9 cellular contexts compared by ENCODE assay signal in the genomic region with DNA sequence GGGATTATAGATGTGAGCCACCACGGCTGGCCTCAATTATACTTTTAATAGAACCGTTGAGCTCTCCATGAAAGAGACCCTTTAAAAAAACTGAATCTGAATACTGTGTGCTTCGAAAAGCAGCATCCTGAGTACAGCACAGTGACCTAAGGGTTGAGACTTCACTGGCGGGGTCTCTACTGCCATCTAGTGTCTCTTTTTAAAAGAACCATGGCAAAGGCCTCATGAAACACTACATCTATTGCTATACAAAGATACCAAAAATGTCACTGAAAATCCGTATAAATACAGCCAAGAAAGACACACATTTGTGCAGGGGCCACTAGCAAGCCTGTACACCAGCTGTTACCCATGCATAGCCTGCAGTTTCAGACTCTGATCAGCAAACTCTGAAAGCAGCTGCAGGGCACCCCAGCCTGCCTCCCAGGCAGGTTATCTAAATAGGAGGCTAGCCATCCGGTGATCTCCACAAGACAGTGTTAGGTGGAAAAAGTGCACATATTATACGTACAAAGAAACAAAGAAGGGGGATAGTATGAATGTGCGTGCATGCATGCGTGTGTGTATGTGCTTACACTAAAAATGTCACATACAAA. TPM values are rescaled to one million over a fixed set of nuclear protein-coding genes. Genes with fewer than 3 reads are reported as not detected.
DNase-seq lines count a peak whose midpoint lies in the region; ATAC-seq and TF ChIP-seq lines count a peak whose summit lies in the region.
"Had no signal": no experiment of that assay in that cellular context is flagged by ENCODE, and none has a peak within 500 bp of the region (broad histone marks: within the 10 kb centered on the region; RNA-seq: fewer than 3 reads in every experiment).

No MANE protein-coding gene starts in this region.

- peaks cover 16% of the 10 kb centered on the region for H3K79me2 ChIP-seq in fibroblast of lung (ENCODE audit: control insufficient read depth, insufficient read depth, low read length)

- no peaks in the 10 kb centered on the region for H3K27me3 ChIP-seq in fibroblast of lung (ENCODE audit: control insufficient read depth, insufficient read depth, low read length)

- POLR2A ChIA-PET in activated CD8-positive, alpha-beta T cell treated with anti-CD3 and anti-CD28 coated beads for 36 hours (lab: Charles Lee): interaction anchor here (0.6 to 1.4 kb wide), 6 partner anchors 13 to 347 kb away, joined by 3 to 4 read pairs (median 4); partner anchors contain the start of gene FAAP100

- H3K9ac ChIP-seq in fibroblast of lung (ENCODE audit: insufficient read depth, low read length): no peak overlapping the region

- no peak overlapping the region for H3K27ac ChIP-seq in fibroblast of lung (ENCODE audit: insufficient read depth, low read length)

- peak; percentile 48 for DNase-seq in Caki2 (ENCODE audit: low read depth)
- DNase-seq in HFFc6: peak; percentile 74
- DNase-seq in NCI-H748 (lab: John Stamatoyannopoulos, UW; ENCODE audit: unreplicated experiment): peak; percentile 64
- DNase-seq in activated CD8-positive, alpha-beta T cell treated with anti-CD3 and anti-CD28 coated beads for 36 hours: peak; percentile 55
- DNase-seq in fibroblast of lung (ENCODE audit: low read depth in 2 of 2): peak; percentile 60 to 82

- in situ Hi-C loops in Caki2 (cut with HindIII; ENCODE audit: low pct_unique_long_range_greater_than_20kb, low sequenced_read_pairs): no loop called here

- CTCF ChIA-PET in activated CD8-positive, alpha-beta T cell treated with anti-CD3 and anti-CD28 coated beads for 36 hours (lab: Charles Lee): interaction anchor here (0.7 to 3.0 kb wide), 38 partner anchors 10 to 436 kb away, joined by 3 to 21 read pairs (median 4); partner anchors contain the start of genes ARL16, HGS, MRPL12 and NPLOC4

- no peaks in the 10 kb centered on the region for H4K20me1 ChIP-seq in fibroblast of lung (ENCODE audit: control insufficient read depth, extremely low read depth, insufficient read depth, low read length)

- no peak overlapping the region for H2AFZ ChIP-seq in fibroblast of lung (ENCODE audit: low read length)

- H3K36me3 Mint-ChIP-seq in HFFc6 (ENCODE audit: low read depth) (peaks cover 33% of the 10 kb centered on the region), nephron (ENCODE audit: low read depth) (peaks cover 52% of the 10 kb centered on the region)
- peaks cover 46% of the 10 kb centered on the region for H3K36me3 Mint-ChIP-seq in activated CD8-positive, alpha-beta T cell treated with anti-CD3 and anti-CD28 coated beads for 36 hours (ENCODE audit: low read depth)

- intact Hi-C loops in activated CD8-positive, alpha-beta T cell treated with anti-CD3 and anti-CD28 coated beads for 36 hours (cut with micrococcal nuclease): no loop called here

- peaks cover 17% of the 10 kb centered on the region for H3K4me1 ChIP-seq in fibroblast of lung (ENCODE audit: control insufficient read depth, extremely low read depth, insufficient read depth, low read length)

- H3K9me3 Mint-ChIP-seq in HFFc6 (no peaks in the 10 kb centered on the region), nephron (no peaks in the 10 kb centered on the region)
- H3K9me3 Mint-ChIP-seq in activated CD8-positive, alpha-beta T cell treated with anti-CD3 and anti-CD28 coated beads for 36 hours: no peaks in the 10 kb centered on the region
- H3K9me3 Mint-ChIP-seq: T-helper 1 cell treated with Interleukin-12 subunit alpha and Interleukin-12 subunit beta and Interleukin-4 antibody, amounts not matched to agents 30 μg/mL and 1 μg/mL, for 36 hours had no signal

- peaks cover 18% of the 10 kb centered on the region for H3K36me3 ChIP-seq in fibroblast of lung (ENCODE audit: control insufficient read depth, insufficient read depth, low read length)

- peaks cover 38% of the 10 kb centered on the region for H3K4me1 Mint-ChIP-seq in HFFc6 (ENCODE audit: low read depth)
- peaks cover 7% of the 10 kb centered on the region for H3K4me1 Mint-ChIP-seq in activated CD8-positive, alpha-beta T cell treated with anti-CD3 and anti-CD28 coated beads for 36 hours (ENCODE audit: low read depth)
- H3K4me1 Mint-ChIP-seq in nephron: no peaks in the 10 kb centered on the region

- peak overlapping the region; percentile 54 for H3K27ac Mint-ChIP-seq in HFFc6
- peak overlapping the region; percentile 76 for H3K27ac Mint-ChIP-seq in activated CD8-positive, alpha-beta T cell treated with anti-CD3 and anti-CD28 coated beads for 36 hours
- peak overlapping the region in 1 of 3 experiments; percentile 17 for H3K27ac Mint-ChIP-seq in nephron
- H3K27ac Mint-ChIP-seq: T-helper 1 cell treated with Interleukin-12 subunit alpha and Interleukin-12 subunit beta and Interleukin-4 antibody, amounts not matched to agents 30 μg/mL and 1 μg/mL, for 36 hours had no signal

- H3K4me3 Mint-ChIP-seq in HFFc6 (no peak overlapping the region), nephron (no peak overlapping the region)
- no peak overlapping the region for H3K4me3 Mint-ChIP-seq in activated CD8-positive, alpha-beta T cell treated with anti-CD3 and anti-CD28 coated beads for 36 hours
- H3K4me3 Mint-ChIP-seq: T-helper 1 cell treated with Interleukin-12 subunit alpha and Interleukin-12 subunit beta and Interleukin-4 antibody, amounts not matched to agents 30 μg/mL and 1 μg/mL, for 36 hours had no signal

- H3K27me3 Mint-ChIP-seq in HFFc6 (ENCODE audit: insufficient read depth) (peaks cover 5% of the 10 kb centered on the region), nephron (ENCODE audit: low read depth) (no peaks in the 10 kb centered on the region)
- H3K27me3 Mint-ChIP-seq in activated CD8-positive, alpha-beta T cell treated with anti-CD3 and anti-CD28 coated beads for 36 hours: no peaks in the 10 kb centered on the region

- peak; percentile 91 for TF ChIP-seq CTCF in HFFc6 (IDR thresholded peaks at IDR 0.05)
- TF ChIP-seq CTCF in activated CD8-positive, alpha-beta T cell treated with anti-CD3 and anti-CD28 coated beads for 36 hours (IDR thresholded peaks at IDR 0.05): peak; percentile 89
- peak; percentile 76 to 81 for TF ChIP-seq CTCF in fibroblast of lung (conservative IDR thresholded peaks at IDR 0.05 in 1 of 2, IDR thresholded peaks at IDR 0.05 in 1 of 2; ENCODE audit: low read depth in 1 of 2, low read length in 2 of 2)
- peak; percentile 84 to 86 (median 85) for TF ChIP-seq CTCF in nephron (IDR thresholded peaks at IDR 0.05; ENCODE audit: unreplicated experiment in 3 of 3)

- no peaks in the 10 kb centered on the region for H3K9me3 ChIP-seq in fibroblast of lung (ENCODE audit: control insufficient read depth, insufficient read depth, low read depth, low read length)

- no peak overlapping the region for H3K4me3 ChIP-seq in fibroblast of lung (replicated peaks in 1 of 4; ENCODE audit: control extremely low read depth in 1 of 4, insufficient read depth in 1 of 4, low read depth in 3 of 4, low read length in 4 of 4)

- ATAC-seq in activated CD8-positive, alpha-beta T cell treated with anti-CD3 and anti-CD28 coated beads for 36 hours: peak; percentile 97
- no peak for ATAC-seq in HG02938 (IDR thresholded peaks at IDR 0.05; ENCODE audit: unreplicated experiment)
- no peak for ATAC-seq in GM18517 (IDR thresholded peaks at IDR 0.05; ENCODE audit: unreplicated experiment)

- H3K4me2 ChIP-seq in fibroblast of lung (ENCODE audit: extremely low read depth, insufficient read depth, low read length): no peak overlapping the region

RNA-seq across cellular contexts. Expression of gene NPLOC4, which starts 35.3 kb away (rescaled TPM):
- total RNA-seq in Caki2 (2014; rRNA removed; shearing (Covaris generic); ENCODE audit: low replicate concordance): 79.9 and 88.1 TPM in 2 replicates
- total RNA-seq in HFFc6 (2021; fragmentation: NEBNext Ultra II Directional; extraction: Animal tissue kit (Norgen Biotek cat#: 25700)): 100 to 1,000 TPM; 121 to 140 (median 133) TPM
- total RNA-seq in activated CD8-positive, alpha-beta T cell treated with anti-CD3 and anti-CD28 coated beads for 36 hours: 10 to 100 TPM; 75.9 to 87.7 TPM
- total RNA-seq in fibroblast of lung: 49.8 and 51.0 TPM in 2 replicates
- polyA plus RNA-seq in fibroblast of lung: 62.5 and 82.8 TPM in 2 replicates
- polyA plus RNA-seq in fibroblast of lung (2012): 50.4 and 64.3 TPM in 2 replicates
- 243 and 414 TPM in 2 replicates for polyA minus RNA-seq in fibroblast of lung (ENCODE audit: low replicate concordance)

RNA-seq across cellular contexts. Expression of gene TSPAN10, which starts 35.4 kb away (rescaled TPM):
- 9.6 and 18.9 TPM in 2 replicates for total RNA-seq in Caki2 (2014; rRNA removed; shearing (Covaris generic); ENCODE audit: low replicate concordance)
- 10 to 100 TPM; 14.3 to 19.6 (median 17.2) TPM for total RNA-seq in HFFc6 (2021; fragmentation: NEBNext Ultra II Directional; extraction: Animal tissue kit (Norgen Biotek cat#: 25700))
- under 1 TPM; 0.18 to 0.22 TPM for total RNA-seq in activated CD8-positive, alpha-beta T cell treated with anti-CD3 and anti-CD28 coated beads for 36 hours
- total RNA-seq in fibroblast of lung: 1.0 and 3.0 TPM in 2 replicates
- 0.94 and 1.3 TPM in 2 replicates for polyA plus RNA-seq in fibroblast of lung
- 1.7 and 2.1 TPM in 2 replicates for polyA plus RNA-seq in fibroblast of lung (2012)
- polyA minus RNA-seq in fibroblast of lung (ENCODE audit: low replicate concordance): 0.56 and 0.63 TPM in 2 replicates

RNA-seq across cellular contexts. Expression of gene FAAP100, which starts 49.5 kb away (rescaled TPM):
- total RNA-seq in Caki2 (2014; rRNA removed; shearing (Covaris generic); ENCODE audit: low replicate concordance): 40.5 and 41.5 TPM in 2 replicates
- total RNA-seq in HFFc6 (2021; fragmentation: NEBNext Ultra II Directional; extraction: Animal tissue kit (Norgen Biotek cat#: 25700)): 10 to 100 TPM; 21.9 to 27.7 (median 23.9) TPM
- 10 to 100 TPM; 40.5 to 42.7 TPM for total RNA-seq in activated CD8-positive, alpha-beta T cell treated with anti-CD3 and anti-CD28 coated beads for 36 hours
- total RNA-seq in fibroblast of lung: 10.4 and 12.6 TPM in 2 replicates
- polyA plus RNA-seq in fibroblast of lung: 6.7 and 8.1 TPM in 2 replicates
- 13.7 and 19.1 TPM in 2 replicates for polyA plus RNA-seq in fibroblast of lung (2012)
- polyA minus RNA-seq in fibroblast of lung (ENCODE audit: low replicate concordance): 17.6 and 22.4 TPM in 2 replicates

RNA-seq across cellular contexts. Expression of gene PDE6G, which starts 54.7 kb away (rescaled TPM):
- 1.4 TPM in 1 of 2 replicates, not detected in the other for total RNA-seq in Caki2 (2014; rRNA removed; shearing (Covaris generic); ENCODE audit: low replicate concordance)
- under 1 TPM in 5 of 6 experiments, not detected in 1; 0.37 to 0.76 (median 0.57) TPM for total RNA-seq in HFFc6 (2021; fragmentation: NEBNext Ultra II Directional; extraction: Animal tissue kit (Norgen Biotek cat#: 25700))
- total RNA-seq in activated CD8-positive, alpha-beta T cell treated with anti-CD3 and anti-CD28 coated beads for 36 hours: 10 to 100 TPM in 1 of 2 experiments, 1 to 10 TPM in 1; 8.9 to 11.4 TPM
- 0.17 TPM in 1 of 2 replicates, not detected in the other for total RNA-seq in fibroblast of lung
- polyA plus RNA-seq in fibroblast of lung: 0.64 and 0.75 TPM in 2 replicates
- 0.56 and 1.4 TPM in 2 replicates for polyA plus RNA-seq in fibroblast of lung (2012)
- polyA minus RNA-seq in fibroblast of lung (ENCODE audit: low replicate concordance): 1.4 TPM in 1 of 2 replicates, not detected in the other
